ENCODE assay signal across 13 cellular contexts in the genomic region with DNA sequence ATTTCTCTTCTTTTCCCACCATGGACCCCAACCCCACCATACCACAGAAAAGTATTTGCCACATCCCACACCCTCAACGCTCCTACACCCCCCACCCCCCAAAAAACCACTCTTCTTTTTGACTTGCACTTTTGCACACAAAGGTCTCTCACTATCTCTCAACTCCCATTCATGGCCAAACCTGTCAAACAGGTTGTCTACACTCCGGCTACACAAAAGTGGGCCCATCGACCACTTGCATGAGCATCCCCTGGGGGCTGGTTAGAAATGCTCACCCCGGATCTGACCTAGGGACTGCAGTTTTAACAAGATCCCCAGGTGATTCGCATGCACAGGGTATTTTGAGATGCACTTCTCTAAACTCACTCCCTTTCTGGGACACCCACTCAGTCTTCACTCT.
DNase-seq lines count a peak whose midpoint lies in the region; ATAC-seq and TF ChIP-seq lines count a peak whose summit lies in the region.
"Had no signal": no experiment of that assay in that cellular context is flagged by ENCODE, and none has a peak within 500 bp of the region (broad histone marks: within the 10 kb centered on the region; RNA-seq: fewer than 3 reads in every experiment).

No MANE protein-coding gene starts in this region.

- no peak overlapping the region for H3K18ac ChIP-seq in trophoblast cell (ENCODE audit: low read length)

- H3K27ac ChIP-seq in KMS-11 (no peak overlapping the region), esophagus muscularis mucosa (replicated peaks in 1 of 4) (no peak overlapping the region), trophoblast cell (ENCODE audit: low read depth, low read length) (peak overlapping the region; percentile 18), right atrium auricular region (no peak overlapping the region)
- H3K27ac ChIP-seq: GM23248 had no signal

- H2BK120ac ChIP-seq in trophoblast cell (ENCODE audit: insufficient read depth, low read length, poor library complexity), result no peak overlapping the region

- H2AFZ ChIP-seq in KMS-11 (ENCODE audit: low read depth) (no peak overlapping the region), trophoblast cell (ENCODE audit: insufficient read depth, low read length, poor library complexity) (no peak overlapping the region)
- H2AFZ ChIP-seq: GM23248 had no signal

- no peak overlapping the region for H2BK5ac ChIP-seq in trophoblast cell (ENCODE audit: low read depth, low read length, poor library complexity)

- H3K9ac ChIP-seq in KMS-11 (no peak overlapping the region), trophoblast cell (ENCODE audit: low read length) (no peak overlapping the region)
- H3K9ac ChIP-seq: GM23248 had no signal

- H3K79me1 ChIP-seq in trophoblast cell (ENCODE audit: low read length), result peaks cover 16% of the 10 kb centered on the region

- DNase-seq in ELF-1 (ENCODE audit: low read depth, low spot score) (peak; percentile 64), esophagus muscularis mucosa (ENCODE audit: extremely low spot score) (peak; percentile 62), trophoblast cell (peak in 1 of 2 donors; percentile 25), NCI-H2196 treated with DMSO at 0.1 percent for 48 hours (lab: John Stamatoyannopoulos, UW; ENCODE audit: unreplicated experiment) (no peak), right atrium auricular region (ENCODE audit: low spot score) (no peak)
- DNase-seq: Caco-2; CD8-positive, alpha-beta memory T cell; DND-41; GF-D8; GM23248 had no signal

- H4K91ac ChIP-seq in trophoblast cell (ENCODE audit: low read depth, low read length), result no peak overlapping the region

- peaks cover 26% of the 10 kb centered on the region for H3K4me1 ChIP-seq in KMS-11 (ENCODE audit: low read depth, poor library complexity, severe bottlenecking)
- H3K4me1 ChIP-seq in esophagus muscularis mucosa, result peaks cover 0 to 8% (median 6%) of the 10 kb centered on the region in 4 donors
- peaks cover 23 to 40% of the 10 kb centered on the region in 2 experiments for H3K4me1 ChIP-seq in trophoblast cell (ENCODE audit: control insufficient read depth in 1 of 2, insufficient read depth in 2 of 2, low read length in 2 of 2)
- peaks cover 0 to 25% of the 10 kb centered on the region in 2 donors for H3K4me1 ChIP-seq in right atrium auricular region
- H3K4me1 ChIP-seq: Caco-2 had no signal

- no peak overlapping the region for H4K8ac ChIP-seq in trophoblast cell (ENCODE audit: low read depth, low read length)

- H4K20me1 ChIP-seq in KMS-11 (ENCODE audit: insufficient read depth), result no peaks in the 10 kb centered on the region

- no peaks in the 10 kb centered on the region for H3K27me3 ChIP-seq in KMS-11 (ENCODE audit: insufficient read depth, low read depth)
- peaks cover 0 to 8% (median 0%) of the 10 kb centered on the region in 4 donors for H3K27me3 ChIP-seq in esophagus muscularis mucosa
- H3K27me3 ChIP-seq in trophoblast cell (ENCODE audit: insufficient read depth, low read length), result no peaks in the 10 kb centered on the region
- H3K27me3 ChIP-seq in right atrium auricular region, result no peaks in the 10 kb centered on the region

- intact Hi-C loops in esophagus muscularis mucosa (cut with DNase I), result no loop called here

- no peaks in the 10 kb centered on the region for H3K36me3 ChIP-seq in KMS-11 (ENCODE audit: insufficient read depth)
- no peaks in the 10 kb centered on the region for H3K36me3 ChIP-seq in esophagus muscularis mucosa
- no peaks in the 10 kb centered on the region for H3K36me3 ChIP-seq in trophoblast cell (ENCODE audit: control insufficient read depth in 1 of 2, insufficient read depth in 2 of 2, low read length in 2 of 2)
- no peaks in the 10 kb centered on the region for H3K36me3 ChIP-seq in right atrium auricular region

- H3K14ac ChIP-seq in trophoblast cell (ENCODE audit: low read length), result no peak overlapping the region

- H3K9me3 ChIP-seq in esophagus muscularis mucosa (no peaks in the 10 kb centered on the region), trophoblast cell (ENCODE audit: insufficient read depth, low read depth, low read length) (peaks cover 3% of the 10 kb centered on the region), right atrium auricular region (no peaks in the 10 kb centered on the region)
- H3K9me3 ChIP-seq: Caco-2 had no signal

- H3K4me3 ChIP-seq in KMS-11 (IDR thresholded peaks at IDR 0.05; ENCODE audit: insufficient read depth, low read depth, low read length) (no peak overlapping the region), esophagus muscularis mucosa (no peak overlapping the region), trophoblast cell (ENCODE audit: low read depth, low read length) (no peak overlapping the region), right atrium auricular region (no peak overlapping the region)
- H3K4me3 ChIP-seq: GM23248 had no signal

- no peak overlapping the region for H3K23ac ChIP-seq in trophoblast cell (ENCODE audit: low read length)

- H2BK12ac ChIP-seq in trophoblast cell (ENCODE audit: low read length), result no peak overlapping the region

- no peak overlapping the region for H4K12ac ChIP-seq in trophoblast cell (ENCODE audit: low read depth, low read length)

- no peak for TF ChIP-seq POLR2A in esophagus muscularis mucosa (IDR thresholded peaks at IDR 0.05; ENCODE audit: low read depth)

- TF ChIP-seq CTCF in KMS-11 (conservative IDR thresholded peaks at IDR 0.05; ENCODE audit: low read depth, low read length), result no peak
- no peak for TF ChIP-seq CTCF in esophagus muscularis mucosa (IDR thresholded peaks at IDR 0.05)
- TF ChIP-seq CTCF in right atrium auricular region (IDR thresholded peaks at IDR 0.05), result no peak

- TF ChIP-seq EP300 in esophagus muscularis mucosa (IDR thresholded peaks at IDR 0.05), result no peak

- peak overlapping the region; percentile 36; the same call in 1 of the 2 replicates for H3K4me2 ChIP-seq in KMS-11
- H3K4me2 ChIP-seq in trophoblast cell (ENCODE audit: low read length), result peak overlapping the region; percentile 31

- H3K79me2 ChIP-seq in KMS-11 (ENCODE audit: insufficient read depth, low read depth) (no peaks in the 10 kb centered on the region), trophoblast cell (ENCODE audit: control insufficient read depth, insufficient read depth, low read length, poor library complexity) (no peaks in the 10 kb centered on the region)

- WGBS in esophagus muscularis mucosa, result 95% methylated on average over 5 of the region's 5 CpGs
- WGBS in trophoblast cell (ENCODE audit: extremely low coverage, insufficient coverage, insufficient read length), result 100% methylated on average over 1 of the region's 5 CpGs

- ATAC-seq in GM21381 (IDR thresholded peaks at IDR 0.05; ENCODE audit: unreplicated experiment), result no peak
- ATAC-seq: HCT116 had no signal

- H2AK5ac ChIP-seq in trophoblast cell (ENCODE audit: low read length), result no peak overlapping the region

- H3K4ac ChIP-seq in trophoblast cell (ENCODE audit: low read depth, low read length), result no peak overlapping the region

Comparison
In these comparisons a context has a peak if more than half of its experiments do, and no peak if none do; other contexts are left out.
1. DNase-seq: peak in ELF-1 (single experiment) and esophagus muscularis mucosa (single experiment); none in NCI-H2196 treated with DMSO at 0.1 percent for 48 hours (single experiment) and right atrium auricular region (single experiment).